Comparison of ENCODE assay signal across 1 cellular context in genomic region chr3:120907659-120908029, GRCh38.
TF ChIP-seq lines count a peak whose summit lies in the region.

No MANE protein-coding gene starts in this region.

TF ChIP-seq in SK-N-SH, 30 proteins besides CTCF, POLR2A, EP300 and RAD21 (continued from another document):
- no peak for TF ChIP-seq REST (IDR thresholded peaks at IDR 0.05; ENCODE audit: low read depth, low read length)
